ENCODE assay signal across 8 cellular contexts in genomic region chr17:29617125-29617480, GRCh38. TPM values are rescaled to one million over a fixed set of nuclear protein-coding genes. Genes with fewer than 3 reads are reported as not detected.
DNase-seq lines count a peak whose midpoint lies in the region; ATAC-seq and TF ChIP-seq lines count a peak whose summit lies in the region.

No MANE protein-coding gene starts in this region.

- peak overlapping the region; percentile 54 for H3K27ac Mint-ChIP-seq in activated naive CD8-positive, alpha-beta T cell

- peak; percentile 60 for TF ChIP-seq RAD21 in Ishikawa (IDR thresholded peaks at IDR 0.05; ENCODE audit: low read depth)

- no peaks in the 10 kb centered on the region for H3K27me3 ChIP-seq in heart left ventricle
- no peaks in the 10 kb centered on the region for H3K27me3 ChIP-seq in psoas muscle (ENCODE audit: insufficient read depth in 3 of 3, low read length in 2 of 3)
- no peaks in the 10 kb centered on the region for H3K27me3 ChIP-seq in upper lobe of right lung

- peak overlapping the region in 9 of 12 donors; percentile 27 to 61 (median 43) for H3K4me3 ChIP-seq in heart left ventricle
- H3K4me3 ChIP-seq in psoas muscle = peak overlapping the region; percentile 98
- H3K4me3 ChIP-seq in upper lobe of right lung = peak overlapping the region; percentile 51

- peak overlapping the region; percentile 85 for H3K4me3 Mint-ChIP-seq in activated naive CD8-positive, alpha-beta T cell

- H3K27ac ChIP-seq in heart left ventricle (no peak overlapping the region), psoas muscle (peak overlapping the region; percentile 99), upper lobe of right lung (no peak overlapping the region)

- WGBS in heart left ventricle, 4 donors = 25 to 57% (median 34%) methylated on average over 15 to 16 of the region's 16 CpGs
- 35 to 36% (median 36%) methylated on average over 15 to 16 of the region's 16 CpGs for WGBS in psoas muscle, 3 donors

- H3K36me3 ChIP-seq in heart left ventricle = peaks cover 0 to 10% (median 0%) of the 10 kb centered on the region in 9 donors
- peaks cover 0 to 22% of the 10 kb centered on the region in 2 donors for H3K36me3 ChIP-seq in psoas muscle (ENCODE audit: insufficient read depth in 1 of 2, low read depth in 1 of 2)
- H3K36me3 ChIP-seq in upper lobe of right lung = no peaks in the 10 kb centered on the region

- DNase-seq in ACHN = peak; percentile 31
- peak; percentile 79 for DNase-seq in SKM-1 treated with dmso at 0.1 percent for 144 hours (lab: John Stamatoyannopoulos, UW; ENCODE audit: unreplicated experiment)
- DNase-seq in heart left ventricle = peak in 4 of 5 donors; percentile 64 to 89 (median 71)
- DNase-seq in psoas muscle = peak; percentile 78 to 88
- peak; percentile 90 for DNase-seq in upper lobe of right lung

- peak; percentile 54 for ATAC-seq in GM18909 (IDR thresholded peaks at IDR 0.05; ENCODE audit: poor library complexity, unreplicated experiment)
- ATAC-seq in heart left ventricle = no peak
- no peak for ATAC-seq in psoas muscle
- peak; percentile 65 for ATAC-seq in upper lobe of right lung

- H3K27me3 Mint-ChIP-seq in activated naive CD8-positive, alpha-beta T cell = no peaks in the 10 kb centered on the region

- TF ChIP-seq EP300 in Ishikawa (IDR thresholded peaks at IDR 0.05; ENCODE audit: borderline replicate concordance) = no peak

- H3K9me3 Mint-ChIP-seq in activated naive CD8-positive, alpha-beta T cell (ENCODE audit: low read depth) = no peaks in the 10 kb centered on the region

- H3K9me3 ChIP-seq in heart left ventricle (no peaks in the 10 kb centered on the region), psoas muscle (no peaks in the 10 kb centered on the region), upper lobe of right lung (no peaks in the 10 kb centered on the region)

- no peak for TF ChIP-seq POLR2A in heart left ventricle (IDR thresholded peaks at IDR 0.05)

- peaks cover 35% of the 10 kb centered on the region for H3K4me1 Mint-ChIP-seq in activated naive CD8-positive, alpha-beta T cell (ENCODE audit: low read depth)

- in situ Hi-C loops in ACHN (cut with HindIII; ENCODE audit: low pct_ligation_motif_present, low pct_unique_long_range_greater_than_20kb, low sequenced_read_pairs) = no loop called here

- peaks cover 6 to 93% (median 72%) of the 10 kb centered on the region in 12 donors for H3K4me1 ChIP-seq in heart left ventricle
- H3K4me1 ChIP-seq in psoas muscle = peaks cover 66% of the 10 kb centered on the region
- H3K4me1 ChIP-seq in upper lobe of right lung = peaks cover 51% of the 10 kb centered on the region

- intact Hi-C loops in heart left ventricle (cut with DNase I) = loop anchor here in 1 of 10 donors (5.0 kb wide), 2 partner anchors 35 to 160 kb away; no protein-coding TSS in a partner anchor
- intact Hi-C loops in psoas muscle (cut with DNase I) = no loop called here
- intact Hi-C loops in upper lobe of right lung (cut with DNase I) = no loop called here

- TF ChIP-seq CTCF in heart left ventricle (IDR thresholded peaks at IDR 0.05) (peak in 10 of 12 donors; percentile 17 to 56 (median 38)), psoas muscle (IDR thresholded peaks at IDR 0.05) (peak; percentile 29), upper lobe of right lung (IDR thresholded peaks at IDR 0.05) (peak; percentile 64)

- H3K36me3 Mint-ChIP-seq in activated naive CD8-positive, alpha-beta T cell = no peaks in the 10 kb centered on the region

TF ChIP-seq in Ishikawa, 13 proteins besides CTCF, POLR2A, EP300 and RAD21:
- TF ChIP-seq MAX (IDR thresholded peaks at IDR 0.05) = peak; percentile 70
- TF ChIP-seq CEBPB (IDR thresholded peaks at IDR 0.05) = no peak

RNA-seq across cellular contexts. Expression of gene CORO6, which starts 5.6 kb away (rescaled TPM):
- total RNA-seq in heart left ventricle (100 to 1,000 TPM in 3 of 9 donors, 10 to 100 TPM in 6; 72.1 to 115 (median 95.5) TPM), psoas muscle (100 to 1,000 TPM; 478 to 710 (median 557) TPM), upper lobe of right lung (7.7 TPM)
- polyA plus RNA-seq in heart left ventricle (10 to 100 TPM; 50.7 to 96.2 TPM), psoas muscle (100 to 1,000 TPM; 182 to 495 (median 236) TPM)

RNA-seq across cellular contexts. Expression of gene ANKRD13B, which starts 24.2 kb away (rescaled TPM):
- 1 to 10 TPM; 4.4 to 9.9 (median 6.1) TPM for total RNA-seq in heart left ventricle
- 10 to 100 TPM in 1 of 2 donors, 1 to 10 TPM in 1; 4.1 to 12.7 TPM for polyA plus RNA-seq in heart left ventricle
- 10 to 100 TPM in 1 of 4 donors, 1 to 10 TPM in 3; 6.4 to 14.8 (median 6.8) TPM for total RNA-seq in psoas muscle
- 10 to 100 TPM in 1 of 3 donors, 1 to 10 TPM in 2; 5.4 to 10.7 (median 9.7) TPM for polyA plus RNA-seq in psoas muscle
- total RNA-seq in upper lobe of right lung = 6.8 TPM

RNA-seq across cellular contexts. Expression of gene GIT1, which starts 27.7 kb away (rescaled TPM):
- total RNA-seq in heart left ventricle = 10 to 100 TPM; 23.1 to 52.9 (median 31.4) TPM
- 10 to 100 TPM; 23.0 to 37.8 TPM for polyA plus RNA-seq in heart left ventricle
- total RNA-seq in psoas muscle = 10 to 100 TPM; 26.4 to 39.4 (median 31.5) TPM
- 10 to 100 TPM; 24.3 to 46.0 (median 35.2) TPM for polyA plus RNA-seq in psoas muscle
- total RNA-seq in upper lobe of right lung = 64.8 TPM

RNA-seq across cellular contexts. Expression of gene TP53I13, which starts 48.6 kb away (rescaled TPM):
- total RNA-seq in heart left ventricle (10 to 100 TPM; 23.8 to 65.5 (median 38.3) TPM), psoas muscle (10 to 100 TPM; 13.3 to 20.9 (median 17.7) TPM), upper lobe of right lung (51.9 TPM)
- polyA plus RNA-seq in heart left ventricle (10 to 100 TPM; 65.1 to 93.0 TPM), psoas muscle (10 to 100 TPM; 30.6 to 46.1 (median 42.6) TPM)

RNA-seq across cellular contexts. Expression of gene ABHD15, which starts 50.3 kb away (rescaled TPM):
- total RNA-seq in heart left ventricle (10 to 100 TPM in 2 of 9 donors, 1 to 10 TPM in 7; 5.3 to 13.1 (median 9.0) TPM), psoas muscle (1 to 10 TPM; 2.3 to 2.8 (median 2.5) TPM), upper lobe of right lung (10.9 TPM)
- polyA plus RNA-seq in heart left ventricle (1 to 10 TPM; 4.0 to 8.2 TPM), psoas muscle (1 to 10 TPM; 1.6 to 7.9 (median 3.1) TPM)

Comparison
In these comparisons a context has a peak if more than half of its experiments do, and no peak if none do; other contexts are left out.
1. DNase-seq: peak in every context shown above with its lines; median percentile 90 in upper lobe of right lung; 83 in psoas muscle; 79 in SKM-1 treated with dmso at 0.1 percent for 144 hours; 71 in heart left ventricle; 31 in ACHN.
2. ATAC-seq: peak in GM18909 (single experiment) and upper lobe of right lung (single experiment); none in heart left ventricle (0 of 4) and psoas muscle (0 of 4).
3. H3K4me3 ChIP-seq: peak in every context shown above with its lines; median percentile 98 in psoas muscle; 51 in upper lobe of right lung; 43 in heart left ventricle.
4. Peak in every context shown above with its lines, with median percentiles within 50 percentile points of each other: CTCF ChIP-seq.